ENCODE assay signal across 12 cellular contexts in the genomic region with DNA sequence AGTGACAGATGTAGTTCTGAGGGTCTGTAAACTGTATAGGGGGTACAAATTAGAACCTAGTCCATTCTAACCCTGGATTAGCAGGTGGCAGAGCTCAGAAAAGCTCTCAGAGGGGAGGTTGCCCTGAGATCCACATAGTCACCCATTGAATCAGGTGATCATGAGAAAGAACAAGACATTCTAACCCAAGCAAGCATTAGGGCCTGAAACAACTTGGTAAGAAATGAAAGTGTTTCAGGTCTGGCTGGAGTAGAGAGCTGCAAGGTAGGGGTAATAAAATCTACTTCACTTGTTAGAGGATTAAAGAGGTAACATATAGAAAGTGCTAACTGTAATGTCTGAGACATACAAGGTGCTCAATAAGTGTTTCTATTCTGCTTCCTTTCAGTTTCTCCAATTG. TPM values are rescaled to one million over a fixed set of nuclear protein-coding genes. Genes with fewer than 3 reads are reported as not detected.
DNase-seq lines count a peak whose midpoint lies in the region; ATAC-seq and TF ChIP-seq lines count a peak whose summit lies in the region.
"Had no signal": no experiment of that assay in that cellular context is flagged by ENCODE, and none has a peak within 500 bp of the region (broad histone marks: within the 10 kb centered on the region; RNA-seq: fewer than 3 reads in every experiment).

No MANE protein-coding gene starts in this region.

- H3K56ac ChIP-seq in IMR-90 (ENCODE audit: extremely low read depth, insufficient read depth, low read length), result no peak overlapping the region

- H2AK9ac ChIP-seq in IMR-90 (replicated peaks; ENCODE audit: low read depth, low read length, poor library complexity), result no peak overlapping the region

- no peak overlapping the region for H2AFZ ChIP-seq in IMR-90 (replicated peaks; ENCODE audit: low read length, poor library complexity)
- H2AFZ ChIP-seq: neural progenitor cell had no signal

- no peak for DNase-seq in IMR-90
- DNase-seq in aorta, result no peak
- no peak for DNase-seq in cardiac septum (ENCODE audit: low spot score)
- DNase-seq in right atrium auricular region (ENCODE audit: low spot score), result no peak
- DNase-seq in kidney tubule cell (ENCODE audit: low spot score), result no peak
- DNase-seq: activated CD4-positive, alpha-beta T cell treated with anti-CD3 and anti-CD28 coated beads, Interleukin-2, amount 10 ng/mL, durations not matched to agents 7 days and 5 days; SW 1271 had no signal

- H3K36me3 ChIP-seq in IMR-90 (ENCODE audit: control insufficient read depth, insufficient read depth, low read length), result no peaks in the 10 kb centered on the region
- H3K36me3 ChIP-seq in aorta (ENCODE audit: control insufficient read depth in 1 of 2, insufficient read depth in 2 of 2, low read length in 1 of 2), result no peaks in the 10 kb centered on the region
- H3K36me3 ChIP-seq in right atrium auricular region, result no peaks in the 10 kb centered on the region
- H3K36me3 ChIP-seq: BLaER1, neural progenitor cell had no signal

- no TSS peak for BruUV-seq in IMR-90 (replicated peaks; lab: Mats Ljungman, UMichigan)

- H3K14ac ChIP-seq in IMR-90 (replicated peaks; ENCODE audit: low read depth, low read length), result no peak overlapping the region

- no peak overlapping the region for H2BK20ac ChIP-seq in IMR-90 (ENCODE audit: low read depth, low read length)

- no peaks in the 10 kb centered on the region for H3K27me3 ChIP-seq in IMR-90 (ENCODE audit: control insufficient read depth, insufficient read depth, low read length)
- no peaks in the 10 kb centered on the region for H3K27me3 ChIP-seq in aorta (ENCODE audit: control insufficient read depth in 1 of 2, insufficient read depth in 2 of 2, low read length in 1 of 2)
- no peaks in the 10 kb centered on the region for H3K27me3 ChIP-seq in right atrium auricular region
- H3K27me3 ChIP-seq: BLaER1, neural progenitor cell had no signal

- peak overlapping the region; percentile 8; the same call in 1 of the 2 replicates for H2AK5ac ChIP-seq in IMR-90 (ENCODE audit: low read depth, low read length)

- 0 out of 4 replicates have a peak, but pooled peaks cover 0 to 3% of the 10 kb centered on the region in 2 experiments for H3K79me1 ChIP-seq in IMR-90 (ENCODE audit: low read depth in 1 of 2, low read length in 2 of 2)

- H4K5ac ChIP-seq in IMR-90 (ENCODE audit: low read depth, low read length), result no peak overlapping the region

- no peak overlapping the region for H3K18ac ChIP-seq in IMR-90 (ENCODE audit: low read depth, low read length)

- 0 out of 3 replicates have a peak overlapping the region, but pooled peaks have one; percentile 31 for H2BK15ac ChIP-seq in IMR-90 (ENCODE audit: low read depth, low read length)

- CTCF ChIA-PET in IMR-90 (lab: Yijun Ruan, JAX), result interaction anchor here (0.9 kb wide), 1 partner anchor 11 kb away, joined by 3 read pairs; no protein-coding TSS in a partner anchor

- H3K4ac ChIP-seq in IMR-90 (ENCODE audit: low read depth, low read length), result peak overlapping the region; percentile 27

- ATAC-seq in GM18508 (IDR thresholded peaks at IDR 0.05; ENCODE audit: insufficient read depth, unreplicated experiment), result peak; percentile 52
- peak; percentile 54 for ATAC-seq in GM21360 (IDR thresholded peaks at IDR 0.05; ENCODE audit: unreplicated experiment)
- ATAC-seq in HG02973 (IDR thresholded peaks at IDR 0.05; ENCODE audit: unreplicated experiment), result peak; percentile 60
- ATAC-seq in IMR-90 (ENCODE audit: low read depth), result no peak
- ATAC-seq in aorta (ENCODE audit: low FRiP score), result no peak

- dilution Hi-C loops in IMR-90 (cut with HindIII; ENCODE audit: low sequenced_read_pairs, unreplicated experiment), result no loop called here

- TF ChIP-seq POLR2A in IMR-90 (IDR thresholded peaks at IDR 0.05; ENCODE audit: low read depth, low read length), result no peak

- no peaks in the 10 kb centered on the region for H4K20me1 ChIP-seq in IMR-90 (ENCODE audit: insufficient read depth, low read length)
- H4K20me1 ChIP-seq: BLaER1 had no signal

- intact Hi-C loops in IMR-90 (cut with micrococcal nuclease), result no loop called here
- intact Hi-C loops in aorta (cut with DNase I), result no loop called here
- intact Hi-C loops in cardiac septum (cut with DNase I), result loop anchor here (10.0 kb wide), 1 partner anchor 63 kb away; no protein-coding TSS in a partner anchor

- H3K27ac ChIP-seq in IMR-90 (ENCODE audit: insufficient read depth, low read length), result no peak overlapping the region
- H3K27ac ChIP-seq in aorta (ENCODE audit: low read depth in 1 of 2, low read length in 2 of 2), result no peak overlapping the region
- no peak overlapping the region for H3K27ac ChIP-seq in right atrium auricular region
- H3K27ac ChIP-seq: BLaER1, neural progenitor cell had no signal

- TF ChIP-seq CTCF in IMR-90 (conservative IDR thresholded peaks at IDR 0.05; ENCODE audit: low read depth, low read length) (no peak), right atrium auricular region (IDR thresholded peaks at IDR 0.05) (no peak)

- POLR2A ChIA-PET in IMR-90 (lab: Charles Lee; ENCODE audit: unreplicated experiment), result no interaction called here

- peak overlapping the region; percentile 33; the same call in 1 of the 2 replicates for H2BK120ac ChIP-seq in IMR-90 (ENCODE audit: low read depth, low read length)

- no peak overlapping the region for H3K4me3 ChIP-seq in IMR-90 (ENCODE audit: insufficient read depth, low read depth, low read length)
- no peak overlapping the region for H3K4me3 ChIP-seq in aorta (ENCODE audit: low read length in 2 of 2)
- H3K4me3 ChIP-seq in right atrium auricular region, result no peak overlapping the region
- H3K4me3 ChIP-seq: BLaER1, neural progenitor cell had no signal

- no peak overlapping the region for H4K91ac ChIP-seq in IMR-90 (ENCODE audit: insufficient read depth, low read depth, low read length)

- H3K4me2 ChIP-seq in IMR-90 (ENCODE audit: low read depth, low read length), result no peak overlapping the region
- H3K4me2 ChIP-seq: BLaER1, neural progenitor cell had no signal

- no peak overlapping the region for H3K9ac ChIP-seq in IMR-90 (ENCODE audit: low read depth, low read length)
- H3K9ac ChIP-seq: BLaER1, neural progenitor cell had no signal

- H3K9me3 ChIP-seq in IMR-90 (ENCODE audit: control insufficient read depth, insufficient read depth, low read length), result no peaks in the 10 kb centered on the region
- no peaks in the 10 kb centered on the region for H3K9me3 ChIP-seq in aorta (ENCODE audit: control insufficient read depth, low read length)
- no peaks in the 10 kb centered on the region for H3K9me3 ChIP-seq in right atrium auricular region
- H3K9me3 ChIP-seq: BLaER1 had no signal

- no peak overlapping the region for H3K23ac ChIP-seq in IMR-90 (ENCODE audit: low read depth, low read length)

- in situ Hi-C loops in IMR-90 (cut with MboI; ENCODE audit: low sequenced_read_pairs), result no loop called here

- peaks cover 3% of the 10 kb centered on the region for H3K9me1 ChIP-seq in IMR-90 (ENCODE audit: insufficient read depth, low read length)

- H2BK5ac ChIP-seq in IMR-90 (ENCODE audit: low read depth, low read length, poor library complexity, severe bottlenecking), result no peak overlapping the region

- no peak for TF ChIP-seq RAD21 in IMR-90 (IDR thresholded peaks at IDR 0.05; ENCODE audit: low read length)

- H4K8ac ChIP-seq in IMR-90 (ENCODE audit: low read depth in 2 of 2, low read length in 2 of 2), result peak overlapping the region in 1 of 2 experiments; percentile 9; a peak in 1 of 4 replicates

- peaks cover 9% of the 10 kb centered on the region for H3K4me1 ChIP-seq in IMR-90 (ENCODE audit: control insufficient read depth, insufficient read depth, low read length)
- H3K4me1 ChIP-seq in aorta (ENCODE audit: control insufficient read depth in 1 of 2, insufficient read depth in 2 of 2, low read length in 2 of 2), result no peaks in the 10 kb centered on the region
- H3K4me1 ChIP-seq in right atrium auricular region, result peaks cover 0 to 20% of the 10 kb centered on the region in 2 donors
- H3K4me1 ChIP-seq: BLaER1, neural progenitor cell had no signal

TF ChIP-seq in IMR-90, 13 proteins besides CTCF, POLR2A, EP300 and RAD21 (continues in another document):
- no peak for TF ChIP-seq FOS (IDR thresholded peaks at IDR 0.05; ENCODE audit: low read depth, low read length)
- no peak for TF ChIP-seq MAZ (IDR thresholded peaks at IDR 0.05; ENCODE audit: borderline replicate concordance, low read depth, low read length)
- TF ChIP-seq, protein P1, sequence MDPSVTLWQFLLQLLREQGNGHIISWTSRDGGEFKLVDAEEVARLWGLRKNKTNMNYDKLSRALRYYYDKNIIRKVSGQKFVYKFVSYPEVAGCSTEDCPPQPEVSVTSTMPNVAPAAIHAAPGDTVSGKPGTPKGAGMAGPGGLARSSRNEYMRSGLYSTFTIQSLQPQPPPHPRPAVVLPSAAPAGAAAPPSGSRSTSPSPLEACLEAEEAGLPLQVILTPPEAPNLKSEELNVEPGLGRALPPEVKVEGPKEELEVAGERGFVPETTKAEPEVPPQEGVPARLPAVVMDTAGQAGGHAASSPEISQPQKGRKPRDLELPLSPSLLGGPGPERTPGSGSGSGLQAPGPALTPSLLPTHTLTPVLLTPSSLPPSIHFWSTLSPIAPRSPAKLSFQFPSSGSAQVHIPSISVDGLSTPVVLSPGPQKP (IDR thresholded peaks at IDR 0.05; ENCODE audit: borderline replicate concordance, low read depth, low read length), result no peak
- TF ChIP-seq BHLHE40 (IDR thresholded peaks at IDR 0.05; ENCODE audit: low read depth, low read length), result no peak
- TF ChIP-seq MAFK (IDR thresholded peaks at IDR 0.05; ENCODE audit: low read depth, low read length), result no peak
- no peak for TF ChIP-seq RFX5 (IDR thresholded peaks at IDR 0.05; ENCODE audit: low read depth, low read length)
- no peak for TF ChIP-seq CHD1 (IDR thresholded peaks at IDR 0.05; ENCODE audit: low read depth, low read length)
- no peak for TF ChIP-seq NFE2L2 (IDR thresholded peaks at IDR 0.05; ENCODE audit: low read depth, low read length)
- TF ChIP-seq MXI1 (IDR thresholded peaks at IDR 0.05; ENCODE audit: borderline replicate concordance, low read depth, low read length), result no peak
- no peak for TF ChIP-seq SMC3 (IDR thresholded peaks at IDR 0.05; ENCODE audit: low read depth, low read length)
- TF ChIP-seq RCOR1 (IDR thresholded peaks at IDR 0.05; ENCODE audit: insufficient replicate concordance, low read length), result no peak

RNA-seq across cellular contexts. Expression of a gene that starts 8.8 kb away (rescaled TPM):
- total RNA-seq in IMR-90 (2012; rRNA removed) (46.1 and 59.7 TPM in 2 replicates), aorta (10 to 100 TPM; 34.4 to 75.4 TPM), cardiac septum (37.6 TPM), right atrium auricular region (10 to 100 TPM; 43.6 to 52.6 TPM)
- polyA plus RNA-seq in IMR-90 (2012; rRNA removed) (14.3 and 15.8 TPM in 2 replicates), aorta (10 to 100 TPM in 1 of 2 donors, 1 to 10 TPM in 1; 7.1 to 12.5 TPM)
- 3.6 and 3.8 TPM in 2 replicates for polyA plus RNA-seq in IMR-90 (2012; cell fraction: cytosol; rRNA removed)
- polyA plus RNA-seq in IMR-90 (2012; cell fraction: nucleus; rRNA removed; ENCODE audit: low replicate concordance), result 7.6 and 39.7 TPM in 2 replicates

Comparison
In these comparisons a context has a peak if more than half of its experiments do, and no peak if none do; other contexts are left out.
1. ATAC-seq: peak in GM18508 (single experiment), GM21360 (single experiment) and HG02973 (single experiment); none in IMR-90 (single experiment) and aorta (single experiment).